In genomic region chr1:229092377-229093257, GRCh38 we compare ENCODE assay signal across 13 cellular contexts.
DNase-seq lines count a peak whose midpoint lies in the region; ATAC-seq, FAIRE-seq and TF ChIP-seq lines count a peak whose summit lies in the region.
"Had no signal": no experiment of that assay in that cellular context is flagged by ENCODE, and none has a peak within 500 bp of the region (broad histone marks: within the 10 kb centered on the region; RNA-seq: fewer than 3 reads in every experiment).

No MANE protein-coding gene starts in this region.

- POLR2A ChIA-PET in CD8-positive, alpha-beta T cell (lab: Charles Lee) = interaction anchor here (0.6 to 1.1 kb wide), 4 partner anchors 10 to 49 kb away, joined by 3 read pairs; no protein-coding TSS in a partner anchor

- peak overlapping the region; percentile 30 for H3K27ac Mint-ChIP-seq in CD8-positive, alpha-beta T cell
- H3K27ac Mint-ChIP-seq in endodermal cell = peak overlapping the region; percentile 99
- no peak overlapping the region for H3K27ac Mint-ChIP-seq in activated T-helper 17 cell treated with anti-CD3 and anti-CD28 coated beads, Interleukin-2, amount 50 U/mL, for 72 hours

- no peaks in the 10 kb centered on the region for H3K36me3 Mint-ChIP-seq in CD8-positive, alpha-beta T cell
- no peaks in the 10 kb centered on the region for H3K36me3 Mint-ChIP-seq in endodermal cell (ENCODE audit: low read depth)
- no peaks in the 10 kb centered on the region for H3K36me3 Mint-ChIP-seq in activated T-helper 17 cell treated with anti-CD3 and anti-CD28 coated beads, Interleukin-2, amount 50 U/mL, for 72 hours (ENCODE audit: low read depth)

- no peaks in the 10 kb centered on the region for H3K27me3 ChIP-seq in CD8-positive, alpha-beta T cell (ENCODE audit: insufficient read depth, low read length)
- H3K27me3 ChIP-seq in endodermal cell (ENCODE audit: control insufficient read depth, insufficient read depth, low read length, poor library complexity, severe bottlenecking) = no peaks in the 10 kb centered on the region
- H3K27me3 ChIP-seq in pancreas = no peaks in the 10 kb centered on the region
- H3K27me3 ChIP-seq: MG63 had no signal

- TF ChIP-seq CTCF in CD8-positive, alpha-beta T cell (IDR thresholded peaks at IDR 0.05) = no peak
- TF ChIP-seq CTCF in endodermal cell (conservative IDR thresholded peaks at IDR 0.05) (no peak), pancreas (IDR thresholded peaks at IDR 0.05) (no peak)

- no peak for FAIRE-seq in pancreas (lab: Jason Lieb, UNC)
- FAIRE-seq: GM12891 had no signal

- DNase-seq in CD8-positive, alpha-beta T cell = no peak
- DNase-seq in NCI-H187 (lab: John Stamatoyannopoulos, UW) = peak; percentile 78 to 85
- peak; percentile 69 for DNase-seq in endodermal cell
- DNase-seq in pancreas = peak in 1 of 6 donors; percentile 14
- DNase-seq in HPDE6-E6E7 (ENCODE audit: extremely low spot score) = no peak
- DNase-seq: activated CD8-positive, alpha-beta memory T cell treated with anti-CD3 and anti-CD28 coated beads for 24 hours; mesenchymal stem cell; MG63; stimulated activated naive CD8-positive, alpha-beta T cell treated with anti-CD3 and anti-CD28 coated beads, Interleukin-15, amount 100 ng/mL, for 72 hours had no signal

- 29 to 52% methylated on average over 3 to 8 of the region's 8 CpGs for WGBS in endodermal cell (ENCODE audit: insufficient coverage in 1 of 2, insufficient read length in 1 of 2), 2 experiments
- WGBS in pancreas, 2 donors = 84 to 86% methylated on average over 8 of the region's 8 CpGs

- no peak overlapping the region for H3K27ac ChIP-seq in CD8-positive, alpha-beta T cell (ENCODE audit: low read depth, low read length)
- H3K27ac ChIP-seq in endodermal cell (ENCODE audit: low read depth, low read length) (peak overlapping the region; percentile 13), pancreas (peak overlapping the region; percentile 54 to 87 (median 72))

- H3K4me3 ChIP-seq in CD8-positive, alpha-beta T cell (ENCODE audit: low read depth, low read length) = no peak overlapping the region
- H3K4me3 ChIP-seq in endodermal cell (ENCODE audit: low read length) = no peak overlapping the region
- no peak overlapping the region for H3K4me3 ChIP-seq in pancreas
- H3K4me3 ChIP-seq: MG63 had no signal

- no peak for ATAC-seq in CD8-positive, alpha-beta T cell
- peak in 2 of 4 donors; percentile 2 to 11 for ATAC-seq in pancreas
- ATAC-seq in GM21786 (IDR thresholded peaks at IDR 0.05; ENCODE audit: unreplicated experiment) = no peak
- no peak for ATAC-seq in activated T-helper 17 cell treated with anti-CD3 and anti-CD28 coated beads, Interleukin-2, amount 50 U/mL, for 72 hours (replicated peaks)
- ATAC-seq in HG03378 (IDR thresholded peaks at IDR 0.05; ENCODE audit: unreplicated experiment) = no peak
- ATAC-seq: stimulated activated naive CD8-positive, alpha-beta T cell treated with anti-CD3 and anti-CD28 coated beads, Interleukin-15, amount 100 ng/mL, for 72 hours had no signal

- intact Hi-C loops in CD8-positive, alpha-beta T cell (cut with DNase I, micrococcal nuclease) = no loop called here
- intact Hi-C loops in pancreas (cut with DNase I) = no loop called here

- peaks cover 3% of the 10 kb centered on the region for H3K9me3 Mint-ChIP-seq in CD8-positive, alpha-beta T cell
- H3K9me3 Mint-ChIP-seq in endodermal cell = peaks cover 21% of the 10 kb centered on the region
- no peaks in the 10 kb centered on the region for H3K9me3 Mint-ChIP-seq in activated T-helper 17 cell treated with anti-CD3 and anti-CD28 coated beads, Interleukin-2, amount 50 U/mL, for 72 hours
- H3K9me3 Mint-ChIP-seq: stimulated activated naive CD8-positive, alpha-beta T cell treated with anti-CD3 and anti-CD28 coated beads, Interleukin-15, amount 100 ng/mL, for 72 hours had no signal

- no peak overlapping the region for H3K9ac ChIP-seq in endodermal cell (ENCODE audit: extremely low read depth, low read length, poor library complexity, severe bottlenecking)

- CTCF ChIA-PET in CD8-positive, alpha-beta T cell (lab: Charles Lee) = interaction anchor here (1.1 kb wide), 2 partner anchors 37 to 358 kb away, joined by 3 read pairs; partner anchors contain the start of gene RHOU

- no peaks in the 10 kb centered on the region for H3K9me3 ChIP-seq in CD8-positive, alpha-beta T cell (ENCODE audit: low read length)
- H3K9me3 ChIP-seq in endodermal cell (ENCODE audit: control insufficient read depth, low read length) = peaks cover 15% of the 10 kb centered on the region
- no peaks in the 10 kb centered on the region for H3K9me3 ChIP-seq in pancreas
- H3K9me3 ChIP-seq: MG63 had no signal

- H3K36me3 ChIP-seq in CD8-positive, alpha-beta T cell (ENCODE audit: insufficient read depth, low read length) = no peaks in the 10 kb centered on the region
- H3K36me3 ChIP-seq in endodermal cell (ENCODE audit: control insufficient read depth, insufficient read depth, low read length) = no peaks in the 10 kb centered on the region
- H3K36me3 ChIP-seq in pancreas = no peaks in the 10 kb centered on the region
- H3K36me3 ChIP-seq: MG63 had no signal

- peaks cover 12% of the 10 kb centered on the region for H3K4me1 ChIP-seq in CD8-positive, alpha-beta T cell (ENCODE audit: insufficient read depth, low read length)
- H3K4me1 ChIP-seq in endodermal cell (ENCODE audit: control insufficient read depth, insufficient read depth, low read length) = peaks cover 10% of the 10 kb centered on the region
- H3K4me1 ChIP-seq in pancreas = peaks cover 15 to 34% (median 25%) of the 10 kb centered on the region in 3 donors

- peaks cover 14% of the 10 kb centered on the region for H3K4me1 Mint-ChIP-seq in CD8-positive, alpha-beta T cell (ENCODE audit: low read depth)
- H3K4me1 Mint-ChIP-seq in endodermal cell = peaks cover 64% of the 10 kb centered on the region
- no peaks in the 10 kb centered on the region for H3K4me1 Mint-ChIP-seq in activated T-helper 17 cell treated with anti-CD3 and anti-CD28 coated beads, Interleukin-2, amount 50 U/mL, for 72 hours

- no peak overlapping the region for H3K4me3 Mint-ChIP-seq in CD8-positive, alpha-beta T cell
- H3K4me3 Mint-ChIP-seq in endodermal cell = peak overlapping the region; percentile 33
- no peak overlapping the region for H3K4me3 Mint-ChIP-seq in activated T-helper 17 cell treated with anti-CD3 and anti-CD28 coated beads, Interleukin-2, amount 50 U/mL, for 72 hours
- H3K4me3 Mint-ChIP-seq: stimulated activated naive CD8-positive, alpha-beta T cell treated with anti-CD3 and anti-CD28 coated beads, Interleukin-15, amount 100 ng/mL, for 72 hours had no signal

- peaks cover 2% of the 10 kb centered on the region for H3K27me3 Mint-ChIP-seq in CD8-positive, alpha-beta T cell (ENCODE audit: low read depth)
- no peaks in the 10 kb centered on the region for H3K27me3 Mint-ChIP-seq in endodermal cell (ENCODE audit: insufficient read depth)
- no peaks in the 10 kb centered on the region for H3K27me3 Mint-ChIP-seq in activated T-helper 17 cell treated with anti-CD3 and anti-CD28 coated beads, Interleukin-2, amount 50 U/mL, for 72 hours
- H3K27me3 Mint-ChIP-seq: stimulated activated naive CD8-positive, alpha-beta T cell treated with anti-CD3 and anti-CD28 coated beads, Interleukin-15, amount 100 ng/mL, for 72 hours had no signal

Comparison
In these comparisons a context has a peak if more than half of its experiments do, and no peak if none do; other contexts are left out.
1. DNase-seq: peak in NCI-H187 (2 of 2) and endodermal cell (single experiment); none in CD8-positive, alpha-beta T cell (0 of 7) and HPDE6-E6E7 (single experiment).